1 cellular context compared by ENCODE assay signal in genomic region chr7:25860206-25860881, GRCh38.
TF ChIP-seq lines count a peak whose summit lies in the region.

No MANE protein-coding gene starts in this region.

TF ChIP-seq in SK-N-SH treated with all-trans-retinoic acid at 6 μM for 48 hours, 23 proteins besides CTCF, POLR2A, EP300 and RAD21:
- TF ChIP-seq CSRNP3 (CRISPR knock-in tag; IDR thresholded peaks at IDR 0.05) (no peak), POU6F1 (CRISPR knock-in tag; IDR thresholded peaks at IDR 0.05; ENCODE audit: borderline replicate concordance, low read depth) (no peak), ZNF70 (CRISPR knock-in tag; IDR thresholded peaks at IDR 0.05) (no peak), ZNF565 (CRISPR knock-in tag; conservative IDR thresholded peaks at IDR 0.05; ENCODE audit: low read depth) (no peak), ZFP3 (CRISPR knock-in tag; IDR thresholded peaks at IDR 0.05) (no peak), BACH2 (CRISPR knock-in tag; IDR thresholded peaks at IDR 0.05; ENCODE audit: borderline replicate concordance) (no peak), SNAI2 (CRISPR knock-in tag; IDR thresholded peaks at IDR 0.05) (no peak), TCF4 (CRISPR knock-in tag; IDR thresholded peaks at IDR 0.05; ENCODE audit: borderline replicate concordance) (no peak), ZC3H10 (CRISPR knock-in tag; IDR thresholded peaks at IDR 0.05) (no peak), ZFP30 (CRISPR knock-in tag; IDR thresholded peaks at IDR 0.05) (no peak), PATZ1 (CRISPR knock-in tag; IDR thresholded peaks at IDR 0.05; ENCODE audit: borderline replicate concordance) (no peak), CSDC2 (CRISPR knock-in tag; IDR thresholded peaks at IDR 0.05) (no peak), ZNF8 (CRISPR knock-in tag; IDR thresholded peaks at IDR 0.05) (no peak), ISL1 (CRISPR knock-in tag; IDR thresholded peaks at IDR 0.05) (no peak), RARB (CRISPR knock-in tag; IDR thresholded peaks at IDR 0.05) (no peak), CREB5 (CRISPR knock-in tag; IDR thresholded peaks at IDR 0.05; ENCODE audit: low read depth) (no peak), ARNTL (CRISPR knock-in tag; IDR thresholded peaks at IDR 0.05; ENCODE audit: borderline replicate concordance, low read depth) (no peak), PPARA (CRISPR knock-in tag; IDR thresholded peaks at IDR 0.05; ENCODE audit: borderline replicate concordance) (no peak), TSHZ2 (CRISPR knock-in tag; IDR thresholded peaks at IDR 0.05) (no peak), TOX (CRISPR knock-in tag; IDR thresholded peaks at IDR 0.05; ENCODE audit: borderline replicate concordance) (no peak)
